In genomic region chr16:73951541-73951940, GRCh38 we compare ENCODE assay signal across 24 cellular contexts.
DNase-seq lines count a peak whose midpoint lies in the region; ATAC-seq and TF ChIP-seq lines count a peak whose summit lies in the region.
"Had no signal": no experiment of that assay in that cellular context is flagged by ENCODE, and none has a peak within 500 bp of the region (broad histone marks: within the 10 kb centered on the region; RNA-seq: fewer than 3 reads in every experiment).

No MANE protein-coding gene starts in this region.

- no peak overlapping the region for H2BK15ac ChIP-seq in mesenchymal stem cell (ENCODE audit: low read depth, poor library complexity, severe bottlenecking)

- no TSS peak for BruUV-seq in MCF 10A (replicated peaks; lab: Mats Ljungman, UMichigan)

- H3F3A ChIP-seq in GM23338 (replicated peaks; ENCODE audit: low read depth) (no peaks in the 10 kb centered on the region), smooth muscle cell (ENCODE audit: low read depth) (no peaks in the 10 kb centered on the region)

- no peak for TF ChIP-seq CTCF in GM23338 (conservative IDR thresholded peaks at IDR 0.05; ENCODE audit: low read depth in 2 of 2)
- no peak for TF ChIP-seq CTCF in smooth muscle cell (IDR thresholded peaks at IDR 0.05; ENCODE audit: borderline replicate concordance, insufficient read depth, poor library complexity, severe bottlenecking)
- no peak for TF ChIP-seq CTCF in progenitor cell of endocrine pancreas (IDR thresholded peaks at IDR 0.05; ENCODE audit: unreplicated experiment)
- TF ChIP-seq CTCF in MCF 10A (IDR thresholded peaks at IDR 0.05; ENCODE audit: unreplicated experiment): no peak

- H2AK5ac ChIP-seq in mesenchymal stem cell (ENCODE audit: low read length, severe bottlenecking): no peak overlapping the region

- H3K4me3 ChIP-seq in GM23338 (no peak overlapping the region), mesenchymal stem cell (ENCODE audit: insufficient read depth in 1 of 2, low read depth in 1 of 2, low read length in 2 of 2) (no peak overlapping the region), smooth muscle cell (no peak overlapping the region)
- H3K4me3 ChIP-seq: dorsolateral prefrontal cortex, right lobe of liver had no signal

- no peaks in the 10 kb centered on the region for H3K79me1 ChIP-seq in mesenchymal stem cell (replicated peaks; ENCODE audit: low read length, poor library complexity, severe bottlenecking)

- H3K27ac ChIP-seq in GM23338 (ENCODE audit: low read depth) (no peak overlapping the region), mesenchymal stem cell (ENCODE audit: low read length, poor library complexity, severe bottlenecking) (no peak overlapping the region), smooth muscle cell (ENCODE audit: low read depth) (peak overlapping the region; percentile 10)
- H3K27ac ChIP-seq: right lobe of liver, WERI-Rb-1 had no signal

- no peak overlapping the region for H2BK12ac ChIP-seq in mesenchymal stem cell (ENCODE audit: low read length in 2 of 2)

- H3K9me2 ChIP-seq in GM23338 (ENCODE audit: insufficient read depth): no peaks in the 10 kb centered on the region

- H4K20me1 ChIP-seq in GM23338 (replicated peaks; ENCODE audit: insufficient read depth): no peaks in the 10 kb centered on the region
- no peaks in the 10 kb centered on the region for H4K20me1 ChIP-seq in smooth muscle cell (ENCODE audit: low read depth)

- no peak overlapping the region for H4K8ac ChIP-seq in mesenchymal stem cell (ENCODE audit: low read length)

- H4K91ac ChIP-seq in mesenchymal stem cell (ENCODE audit: low read length): no peak overlapping the region

- H2BK120ac ChIP-seq in mesenchymal stem cell (ENCODE audit: low read depth, low read length): no peak overlapping the region

- H3K4me3 Mint-ChIP-seq in GM23338 (no peak overlapping the region), progenitor cell of endocrine pancreas (ENCODE audit: low read depth) (no peak overlapping the region), MCF 10A (ENCODE audit: unreplicated experiment) (no peak overlapping the region)
- H3K4me3 Mint-ChIP-seq: T-helper 17 cell had no signal

- DNase-seq in GM23338 (ENCODE audit: low spot score) (no peak), fibroblast of peridontal ligament (ENCODE audit: extremely low read depth) (peak; percentile 22), mesenchymal stem cell (no peak), smooth muscle cell (lab: John Stamatoyannopoulos, UW; ENCODE audit: unreplicated experiment) (no peak), progenitor cell of endocrine pancreas (ENCODE audit: low spot score, unreplicated experiment) (no peak), NCI-H1092 treated with DMSO at 0.1 percent for 48 hours (lab: John Stamatoyannopoulos, UW) (no peak), MCF 10A (ENCODE audit: unreplicated experiment) (no peak), middle frontal gyrus (ENCODE audit: extremely low spot score, low spot score) (no peak)
- DNase-seq: activated CD4-positive, alpha-beta T cell treated with anti-CD3 and anti-CD28 coated beads, Interleukin-2, amount 50 U/mL, for 48 hours; activated naive CD4-positive, alpha-beta T cell treated with anti-CD3 and anti-CD28 coated beads, Interleukin-2, amount 50 U/mL, for 16 hours; activated T-cell treated with anti-CD3 and anti-CD28 coated beads, Interleukin-2, amount 50 U/mL, for 1 hour; AML-193; COR-L47; dorsolateral prefrontal cortex; erythroblast; glutamatergic neuron; Kasumi-1; NCI-H1417; right lobe of liver; SHP77 treated with DMSO at 0.1 percent for 48 hours; stimulated activated CD4-positive, alpha-beta T cell treated with anti-CD3 and anti-CD28 coated beads, Interleukin-2, amount 100 ng/mL, for 24 hours; T-helper 17 cell; WERI-Rb-1 had no signal

- H2AFZ ChIP-seq in GM23338 (peak overlapping the region; percentile 54; the same call in 1 of the 2 replicates), mesenchymal stem cell (ENCODE audit: low read depth, low read length) (no peak overlapping the region), smooth muscle cell (ENCODE audit: low read depth) (no peak overlapping the region)

- H3K27ac Mint-ChIP-seq in GM23338 (no peak overlapping the region), progenitor cell of endocrine pancreas (no peak overlapping the region), MCF 10A (ENCODE audit: low read depth, unreplicated experiment) (no peak overlapping the region)
- H3K27ac Mint-ChIP-seq: T-helper 17 cell had no signal

- H3K4me2 ChIP-seq in GM23338 (no peak overlapping the region), mesenchymal stem cell (ENCODE audit: low read length, poor library complexity, severe bottlenecking) (no peak overlapping the region), smooth muscle cell (peak overlapping the region; percentile 13)

- 46% methylated on average over 3 of the region's 3 CpGs for WGBS in mesenchymal stem cell
- WGBS in smooth muscle cell (ENCODE audit: low lambda C conversion rate): 22% methylated on average over 3 of the region's 3 CpGs

- H3K36me3 ChIP-seq in GM23338 (ENCODE audit: insufficient read depth) (no peaks in the 10 kb centered on the region), mesenchymal stem cell (ENCODE audit: control insufficient read depth in 1 of 2, insufficient read depth in 2 of 2, low read depth in 1 of 2, low read length in 2 of 2) (no peaks in the 10 kb centered on the region), smooth muscle cell (ENCODE audit: low read depth) (no peaks in the 10 kb centered on the region)
- H3K36me3 ChIP-seq: right lobe of liver, WERI-Rb-1 had no signal

- H3K9me3 ChIP-seq in mesenchymal stem cell (ENCODE audit: control insufficient read depth, low read length) (no peaks in the 10 kb centered on the region), smooth muscle cell (replicated peaks; ENCODE audit: low read depth) (no peaks in the 10 kb centered on the region)
- H3K9me3 ChIP-seq: right lobe of liver had no signal

- no peak overlapping the region for H3K4ac ChIP-seq in mesenchymal stem cell (ENCODE audit: low read depth in 1 of 2, low read length in 2 of 2)

- intact Hi-C loops in MCF 10A (cut with micrococcal nuclease): loop anchor here (10.0 kb wide), 1 partner anchor 323 kb away; no protein-coding TSS in a partner anchor

- H3K36me3 Mint-ChIP-seq in GM23338 (ENCODE audit: low read depth) (no peaks in the 10 kb centered on the region), progenitor cell of endocrine pancreas (ENCODE audit: insufficient read depth) (no peaks in the 10 kb centered on the region), MCF 10A (ENCODE audit: insufficient read depth, unreplicated experiment) (no peaks in the 10 kb centered on the region)

- H3K27me3 ChIP-seq in GM23338 (ENCODE audit: insufficient read depth) (no peaks in the 10 kb centered on the region), mesenchymal stem cell (ENCODE audit: control insufficient read depth in 1 of 2, insufficient read depth in 1 of 2, low read length in 2 of 2) (peaks cover 0 to 7% of the 10 kb centered on the region in 2 experiments), smooth muscle cell (ENCODE audit: low read depth) (no peaks in the 10 kb centered on the region)
- H3K27me3 ChIP-seq: right lobe of liver had no signal

- H3K79me2 ChIP-seq in GM23338 (replicated peaks; ENCODE audit: insufficient read depth) (no peaks in the 10 kb centered on the region), smooth muscle cell (ENCODE audit: low read depth) (no peaks in the 10 kb centered on the region)

- H3K9ac ChIP-seq in mesenchymal stem cell (ENCODE audit: low read length) (peak overlapping the region; percentile 21), smooth muscle cell (ENCODE audit: low read depth) (no peak overlapping the region)

- H2BK5ac ChIP-seq in mesenchymal stem cell (ENCODE audit: low read depth, low read length, poor library complexity, severe bottlenecking): no peak overlapping the region

- no peak overlapping the region for H3K18ac ChIP-seq in mesenchymal stem cell (ENCODE audit: low read depth in 1 of 2, low read length in 2 of 2)

- H3K14ac ChIP-seq in mesenchymal stem cell (ENCODE audit: low read length in 2 of 2): no peak overlapping the region

- no peak overlapping the region for H3K23ac ChIP-seq in mesenchymal stem cell (ENCODE audit: low read length in 2 of 2)

- CTCF ChIA-PET in MCF 10A (lab: Yijun Ruan, JAX): no interaction called here

- no peaks in the 10 kb centered on the region for H3K4me1 ChIP-seq in GM23338 (ENCODE audit: insufficient read depth)
- H3K4me1 ChIP-seq in mesenchymal stem cell (ENCODE audit: control insufficient read depth, insufficient read depth, low read depth, low read length): no peaks in the 10 kb centered on the region
- H3K4me1 ChIP-seq in smooth muscle cell (ENCODE audit: low read depth): no peaks in the 10 kb centered on the region
- H3K4me1 ChIP-seq: right lobe of liver had no signal

- ATAC-seq in GM23338: peak; percentile 59
- ATAC-seq: HCT116, right lobe of liver, T-helper 17 cell had no signal

- POLR2A ChIA-PET in MCF 10A (lab: Yijun Ruan, JAX): no interaction called here

- H3K9me3 Mint-ChIP-seq in GM23338 (no peaks in the 10 kb centered on the region), progenitor cell of endocrine pancreas (ENCODE audit: low read depth) (no peaks in the 10 kb centered on the region), MCF 10A (ENCODE audit: unreplicated experiment) (no peaks in the 10 kb centered on the region)

- no peaks in the 10 kb centered on the region for H3K27me3 Mint-ChIP-seq in GM23338 (ENCODE audit: insufficient read depth, low read depth, poor library complexity)
- H3K27me3 Mint-ChIP-seq in progenitor cell of endocrine pancreas: peaks cover 21% of the 10 kb centered on the region
- H3K27me3 Mint-ChIP-seq in MCF 10A (ENCODE audit: insufficient read depth, unreplicated experiment): peaks cover 69% of the 10 kb centered on the region

- H3K4me1 Mint-ChIP-seq in GM23338 (peaks cover 9% of the 10 kb centered on the region; the same call in 1 of the 3 replicates), progenitor cell of endocrine pancreas (ENCODE audit: low read depth) (no peaks in the 10 kb centered on the region), MCF 10A (ENCODE audit: insufficient read depth, unreplicated experiment) (peaks cover 8% of the 10 kb centered on the region)

TF ChIP-seq in GM23338, 12 proteins besides CTCF, POLR2A, EP300 and RAD21:
- no peak for TF ChIP-seq JUNB (IDR thresholded peaks at IDR 0.05; ENCODE audit: unreplicated experiment)
